8 cellular contexts compared by ENCODE assay signal in the genomic region with DNA sequence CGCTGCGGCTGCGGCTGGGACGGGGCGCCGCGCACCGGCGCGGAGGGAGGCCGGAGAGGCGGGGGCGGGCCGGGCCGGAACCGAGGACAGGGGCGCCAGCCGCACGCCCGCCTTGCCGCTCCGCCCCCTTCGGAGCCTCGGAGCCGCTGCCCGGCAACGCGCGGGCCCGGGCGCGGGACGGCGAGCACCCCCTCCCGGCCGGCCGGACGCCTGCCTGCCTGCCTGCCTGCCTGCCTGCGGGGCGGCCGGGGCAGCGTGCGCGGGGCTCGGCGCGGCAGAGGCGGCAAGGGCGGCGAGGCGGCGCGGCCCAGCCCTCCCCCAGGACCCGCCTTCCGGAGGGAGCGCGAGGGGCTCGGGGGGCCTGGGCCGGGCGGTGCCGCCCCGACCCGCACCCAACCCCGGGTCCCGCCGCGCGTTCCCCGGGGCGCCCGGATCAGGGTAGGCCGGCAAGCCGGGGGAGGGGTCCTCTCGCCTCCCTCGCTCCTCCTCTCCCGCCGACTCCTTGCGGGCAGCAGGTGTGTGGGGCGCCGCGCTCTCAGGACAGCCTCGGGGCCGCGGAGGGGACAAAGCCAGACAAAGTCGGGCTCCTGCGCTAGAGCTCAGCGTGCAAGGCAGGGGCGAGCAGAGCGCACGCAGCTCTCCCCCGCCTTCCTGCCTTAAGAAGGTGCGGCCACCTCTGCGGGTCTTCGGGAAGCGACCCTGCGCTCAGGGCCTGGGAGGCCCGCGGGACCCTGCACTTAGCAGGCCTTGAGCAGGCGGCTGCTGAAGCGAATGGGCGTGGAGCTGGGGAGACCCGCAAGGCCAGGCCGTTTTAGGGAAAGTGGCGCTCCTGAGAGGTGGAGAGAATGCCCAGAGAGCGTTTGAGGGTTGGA. TPM values are rescaled to one million over a fixed set of nuclear protein-coding genes. Genes with fewer than 3 reads are reported as not detected.
DNase-seq lines count a peak whose midpoint lies in the region; TF ChIP-seq lines count a peak whose summit lies in the region.

Gene KIAA1549 (minus strand): TSS at position 58 of the 872 bp plus-strand sequence. CDS start 120 bp downstream, outside the sequence.

- peaks cover 13% of the 10 kb centered on the region for H3K23me2 ChIP-seq in H9 (ENCODE audit: insufficient read length, low read depth, low read length, poor library complexity, severe bottlenecking)

- peaks cover 2% of the 10 kb centered on the region; the same call in 1 of the 2 replicates for H3K4me1 ChIP-seq in H9 (ENCODE audit: insufficient read depth, low read length)
- peaks cover 22% of the 10 kb centered on the region for H3K4me1 ChIP-seq in mammary epithelial cell (ENCODE audit: insufficient read depth, low read length)
- peaks cover 4 to 22% (median 19%) of the 10 kb centered on the region in 6 donors for H3K4me1 ChIP-seq in spleen

- dilution Hi-C loops in mammary epithelial cell (cut with HindIII; ENCODE audit: low sequenced_read_pairs), result no loop called here

- H3K27ac Mint-ChIP-seq in H9, result peak within 1 kb of the TSS; percentile 3 to 94 (median 78); a peak in 6 of 7 replicates
- H3K27ac Mint-ChIP-seq in T-helper 2 cell treated with Interferon-gamma antibody and Interleukin-4, amounts not matched to agents 5 μg/mL and 100 μg/mL, for 36 hours, result no peak within 1 kb of the TSS

- H3K79me2 ChIP-seq in H9 (ENCODE audit: insufficient read depth, low read length), result peaks cover 3% of the 10 kb centered on the region; the same call in 1 of the 2 replicates
- H3K79me2 ChIP-seq in mammary epithelial cell (ENCODE audit: insufficient read depth, low read length), result peaks cover 20% of the 10 kb centered on the region

- peak within 1 kb of the TSS; percentile 69 for H3K18ac ChIP-seq in H9 (ENCODE audit: insufficient read length, low read depth, low read length)

- H3K9me3 ChIP-seq in H9 (ENCODE audit: control insufficient read depth, low read depth, low read length) (no peaks in the 10 kb centered on the region), MG63 (no peaks in the 10 kb centered on the region), mammary epithelial cell (replicated peaks; ENCODE audit: insufficient read depth, low read length) (no peaks in the 10 kb centered on the region), spleen (no peaks in the 10 kb centered on the region)

- H4K20me1 ChIP-seq in H9 (ENCODE audit: control insufficient read depth, insufficient read depth, insufficient read length) (no peaks in the 10 kb centered on the region), mammary epithelial cell (ENCODE audit: insufficient read depth, low read length) (no peaks in the 10 kb centered on the region)

- H4K91ac ChIP-seq in H9 (ENCODE audit: insufficient read length, low read depth, low read length), result no peak within 1 kb of the TSS

- H3T11ph ChIP-seq in H9 (ENCODE audit: low read length), result no peak within 1 kb of the TSS

- in situ Hi-C loops in mammary epithelial cell (cut with MboI; ENCODE audit: low sequenced_read_pairs in 2 of 2), result no loop called here

- DNase-seq in GM10266 (ENCODE audit: extremely low spot score) (peak; percentile 94), H9 (peak; percentile 76), MG63 (peak; percentile 69), mammary epithelial cell (peak; percentile 60), iPS-NIHi7 (ENCODE audit: extremely low spot score) (peak; percentile 91), spleen (peak; percentile 87), cerebellar nuclear complex (lab: John Stamatoyannopoulos, UW) (no peak)
- DNase-seq in T-helper 2 cell treated with Interferon-gamma antibody and Interleukin-4, amounts not matched to agents 5 μg/mL and 100 μg/mL, for 36 hours (ENCODE audit: low spot score), result peak; percentile 66

- H3K27ac ChIP-seq in H9 (ENCODE audit: insufficient read length, low read depth, low read length) (no peak within 1 kb of the TSS), mammary epithelial cell (ENCODE audit: insufficient read depth, low read depth, low read length) (peak within 1 kb of the TSS; percentile 27), spleen (no peak within 1 kb of the TSS)

- H2BK20ac ChIP-seq in H9 (ENCODE audit: low read depth, low read length, poor library complexity, severe bottlenecking), result no peak within 1 kb of the TSS

- peak within 1 kb of the TSS; percentile 7 for H2AFZ ChIP-seq in H9 (ENCODE audit: low read length)
- H2AFZ ChIP-seq in mammary epithelial cell (ENCODE audit: low read depth, low read length), result peak within 1 kb of the TSS; percentile 96

- no peak within 1 kb of the TSS for H4K5ac ChIP-seq in H9 (ENCODE audit: insufficient read length, low read depth, low read length)

- no peak for TF ChIP-seq POLR2A in spleen (IDR thresholded peaks at IDR 0.05)

- peaks cover 7% of the 10 kb centered on the region for H3K27me3 Mint-ChIP-seq in H9 (ENCODE audit: low read depth)
- peaks cover 54% of the 10 kb centered on the region for H3K27me3 Mint-ChIP-seq in T-helper 2 cell treated with Interferon-gamma antibody and Interleukin-4, amounts not matched to agents 5 μg/mL and 100 μg/mL, for 36 hours (ENCODE audit: low read depth)

- no peak within 1 kb of the TSS for H2BK5ac ChIP-seq in H9 (ENCODE audit: insufficient read length, low read length)

- TF ChIP-seq CTCF in GM10266 (IDR thresholded peaks at IDR 0.05; ENCODE audit: control insufficient read depth, insufficient read depth, low read depth, missing control alignments) (peak; percentile 76), H9 (conservative IDR thresholded peaks at IDR 0.05) (no peak; the same call in 2 of the 3 replicates), mammary epithelial cell (conservative IDR thresholded peaks at IDR 0.05 in 1 of 2, IDR thresholded peaks at IDR 0.05 in 1 of 2; ENCODE audit: extremely low read depth in 1 of 2, insufficient read depth in 1 of 2, low read depth in 1 of 2, low read length in 2 of 2) (peak in 1 of 2 donors; percentile 16), spleen (IDR thresholded peaks at IDR 0.05 in 8 of 11, conservative IDR thresholded peaks at IDR 0.05 in 3 of 11) (peak in 3 of 11 experiments; percentile 6 to 26 (median 14))

- H3K79me1 ChIP-seq in H9 (ENCODE audit: insufficient read depth, low read depth, low read length, poor library complexity, severe bottlenecking), result no peaks in the 10 kb centered on the region

- H3K4me3 Mint-ChIP-seq in H9, result peak within 1 kb of the TSS; percentile 89 to 94
- H3K4me3 Mint-ChIP-seq in T-helper 2 cell treated with Interferon-gamma antibody and Interleukin-4, amounts not matched to agents 5 μg/mL and 100 μg/mL, for 36 hours, result peak within 1 kb of the TSS; percentile 87

- H2BK12ac ChIP-seq in H9 (ENCODE audit: insufficient read length, low read depth, low read length), result no peak within 1 kb of the TSS

- H3K4me2 ChIP-seq in H9 (ENCODE audit: insufficient read depth, insufficient read length, low read length) (peak within 1 kb of the TSS; percentile 96), mammary epithelial cell (ENCODE audit: insufficient read depth, low read depth, low read length) (peak within 1 kb of the TSS; percentile 99)

- peaks cover 2 to 7% (median 3%) of the 10 kb centered on the region in 3 experiments; a peak in 4 of 7 replicates for H3K36me3 Mint-ChIP-seq in H9 (ENCODE audit: insufficient read depth in 1 of 3, low read depth in 3 of 3)
- no peaks in the 10 kb centered on the region for H3K36me3 Mint-ChIP-seq in T-helper 2 cell treated with Interferon-gamma antibody and Interleukin-4, amounts not matched to agents 5 μg/mL and 100 μg/mL, for 36 hours (ENCODE audit: low read depth)

- H3K4me1 Mint-ChIP-seq in H9, result peaks cover 34 to 36% of the 10 kb centered on the region in 2 experiments
- H3K4me1 Mint-ChIP-seq in T-helper 2 cell treated with Interferon-gamma antibody and Interleukin-4, amounts not matched to agents 5 μg/mL and 100 μg/mL, for 36 hours (ENCODE audit: low read depth), result peaks cover 18% of the 10 kb centered on the region

- H3K4ac ChIP-seq in H9 (ENCODE audit: low read depth, low read length), result no peak within 1 kb of the TSS

- CTCF ChIA-PET in mammary epithelial cell (lab: Charles Lee; ENCODE audit: low non-redundant PET), result no interaction called here

- no peak within 1 kb of the TSS for H3K56ac ChIP-seq in H9 (ENCODE audit: insufficient read length, low read depth, low read length)

- no TSS peak for BruUV-seq in mammary epithelial cell (replicated peaks; lab: Mats Ljungman, UMichigan)

- WGBS in H9 (ENCODE audit: extremely low coverage, insufficient read length, low lambda C conversion rate), result no CpG with 5 or more reads among the region's 105 CpGs
- WGBS in mammary epithelial cell (ENCODE audit: low coverage, missing lambda C conversion rate), result 0% methylated on average over 10 of the region's 105 CpGs
- WGBS in spleen, 5 donors, result 1 to 11% (median 2%) methylated on average over 21 to 105 of the region's 105 CpGs

- peaks cover 1 to 3% of the 10 kb centered on the region in 2 experiments; a peak in 1 of 5 replicates for H3K9me3 Mint-ChIP-seq in H9
- no peaks in the 10 kb centered on the region for H3K9me3 Mint-ChIP-seq in T-helper 2 cell treated with Interferon-gamma antibody and Interleukin-4, amounts not matched to agents 5 μg/mL and 100 μg/mL, for 36 hours

- H2BK120ac ChIP-seq in H9 (ENCODE audit: low read depth, low read length, poor library complexity, severe bottlenecking), result no peak within 1 kb of the TSS

- H3K4me3 ChIP-seq in MG63, result peak within 1 kb of the TSS; percentile 56
- H3K4me3 ChIP-seq in mammary epithelial cell (replicated peaks in 1 of 3; ENCODE audit: insufficient read depth in 1 of 3, low read depth in 2 of 3, low read length in 3 of 3), result peak within 1 kb of the TSS; percentile 53 to 96 (median 79)
- peak within 1 kb of the TSS; percentile 45 to 79 (median 56) for H3K4me3 ChIP-seq in spleen

- no peak within 1 kb of the TSS for H4K8ac ChIP-seq in H9 (replicated peaks; ENCODE audit: insufficient read length, low read depth, low read length)

- no peak within 1 kb of the TSS; the same call in 1 of the 2 replicates for H2BK15ac ChIP-seq in H9 (ENCODE audit: low read depth, low read length)

- no peaks in the 10 kb centered on the region; the same call in 1 of the 2 replicates for H3K27me3 ChIP-seq in H9 (ENCODE audit: insufficient read depth, low read length)
- H3K27me3 ChIP-seq in MG63, result no peaks in the 10 kb centered on the region
- H3K27me3 ChIP-seq in mammary epithelial cell (ENCODE audit: insufficient read depth, low read length), result no peaks in the 10 kb centered on the region
- peaks cover 0 to 48% (median 14%) of the 10 kb centered on the region in 7 donors for H3K27me3 ChIP-seq in spleen (replicated peaks in 1 of 7)

- intact Hi-C loops in mammary epithelial cell (cut with micrococcal nuclease) (no loop called here), spleen (cut with DNase I; ENCODE audit: low total_unique reads) (no loop called here)

- no peak within 1 kb of the TSS for H2AK5ac ChIP-seq in H9 (ENCODE audit: insufficient read length, low read length)

- H3K9ac ChIP-seq in H9 (ENCODE audit: extremely low read depth, insufficient read length, low read length), result peak within 1 kb of the TSS; percentile 75
- H3K9ac ChIP-seq in mammary epithelial cell (ENCODE audit: insufficient read depth, low read length), result peak within 1 kb of the TSS; percentile 67

- H3K36me3 ChIP-seq in MG63, result no peaks in the 10 kb centered on the region
- H3K36me3 ChIP-seq in mammary epithelial cell (ENCODE audit: insufficient read depth, low read length), result no peaks in the 10 kb centered on the region
- H3K36me3 ChIP-seq in spleen, result no peaks in the 10 kb centered on the region

- H3K14ac ChIP-seq in H9 (ENCODE audit: insufficient read depth, low read length), result peak within 1 kb of the TSS; percentile 88

- no peak within 1 kb of the TSS for H3K23ac ChIP-seq in H9 (ENCODE audit: insufficient read length, low read depth, low read length)

RNA-seq across cellular contexts. Expression of gene KIAA1549, which starts in this region (rescaled TPM):
- total RNA-seq in H9 (2021) (11.4 and 11.9 TPM in 2 replicates), mammary epithelial cell (1 to 10 TPM; 3.8 to 7.7 TPM), spleen (1 to 10 TPM in 4 of 7 donors, under 1 TPM in 3; 0.67 to 1.8 (median 1.0) TPM)
- 0.57 and 1.1 TPM in 2 replicates for total RNA-seq in MG63 (2014; rRNA removed; shearing (Covaris generic); ENCODE audit: low replicate concordance)
- polyA plus RNA-seq in mammary epithelial cell (2.4 TPM), spleen (under 1 TPM; 0.03 to 0.10 (median 0.09) TPM)
- polyA minus RNA-seq in mammary epithelial cell, result 11.8 TPM

Comparison
In these comparisons a context has a peak if more than half of its experiments do, and no peak if none do; other contexts are left out.
1. DNase-seq: peak in GM10266 (single experiment), H9 (single experiment), MG63 (single experiment), T-helper 2 cell treated with Interferon-gamma antibody and Interleukin-4, amounts not matched to agents 5 μg/mL and 100 μg/mL, for 36 hours (single experiment), mammary epithelial cell (single experiment), iPS-NIHi7 (single experiment) and spleen (single experiment); none in cerebellar nuclear complex (0 of 2).
2. Peak in every context shown above with its lines, with median percentiles within 50 percentile points of each other: H3K4me3 ChIP-seq.